In the genomic region with DNA sequence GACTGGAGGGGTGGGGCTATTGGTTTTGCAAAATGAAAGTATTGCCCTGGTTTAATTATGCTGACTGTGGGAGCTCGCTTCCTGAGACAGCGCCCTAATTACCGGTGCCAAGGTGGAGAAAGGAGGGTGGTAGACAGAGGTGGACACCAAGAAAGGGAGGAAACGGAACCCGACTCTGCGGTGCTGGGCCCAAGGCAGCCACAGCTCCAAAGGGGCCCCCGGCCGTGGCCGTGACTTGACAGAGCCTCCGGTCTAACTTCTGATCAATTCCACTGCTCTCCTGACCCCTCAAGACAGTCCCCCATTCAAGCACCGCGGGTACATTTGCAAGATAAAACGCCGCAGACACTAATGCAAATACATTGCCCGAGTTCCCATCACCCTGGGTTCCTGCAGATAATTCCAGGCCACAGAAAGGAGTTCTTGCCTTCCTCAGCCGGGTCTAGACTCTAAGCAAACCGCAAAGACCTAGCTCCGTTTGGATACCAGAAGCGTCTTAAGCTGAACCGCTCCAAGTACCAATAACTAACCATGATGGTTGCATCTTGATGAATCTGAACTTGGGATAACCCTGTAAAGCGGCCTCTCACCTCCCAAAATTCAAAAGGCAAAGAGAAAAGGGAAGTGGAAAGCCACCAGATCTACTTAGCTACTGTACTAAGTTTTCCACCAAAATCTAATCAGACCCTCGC, we compare ENCODE assay signal across 14 cellular contexts.
A peak's percentile ranks its signal among the peaks of the same experiment; 100 is the strongest.
DNase-seq lines count a peak whose midpoint lies in the region; FAIRE-seq and TF ChIP-seq lines count a peak whose summit lies in the region.
"Had no signal": no experiment of that assay in that cellular context is flagged by ENCODE, and none has a peak within 500 bp of the region (broad histone marks: within the 10 kb centered on the region; RNA-seq: fewer than 3 reads in every experiment).

No MANE protein-coding gene starts in this region.

- H3K4me3 ChIP-seq in HAP-1: peak overlapping the region; percentile 48
- H3K4me3 ChIP-seq in lower leg skin (ENCODE audit: low read depth, poor library complexity, severe bottlenecking): no peak overlapping the region
- H3K4me3 ChIP-seq: BLaER1, smooth muscle cell had no signal

- H3K9me3 ChIP-seq in HAP-1: no peaks in the 10 kb centered on the region

- WGBS in lower leg skin, 2 donors: 13 to 18% methylated on average over 22 of the region's 22 CpGs

- DNase-seq in Ammon's horn (ENCODE audit: low spot score) (peak; percentile 23), HAP-1 (ENCODE audit: low spot score in 2 of 2) (peak; percentile 83 to 89), astrocyte of the hippocampus (ENCODE audit: low read depth, low spot score) (peak; percentile 74), posterior vena cava (ENCODE audit: low spot score) (no peak), RCC 7860 (ENCODE audit: low spot score) (no peak), SIG-M5 (lab: John Stamatoyannopoulos, UW) (no peak), lower leg skin (ENCODE audit: low spot score in 2 of 2) (no peak)
- DNase-seq: activated T-cell treated with anti-CD3 and anti-CD28 coated beads for 4 hours, HCEC 1CT, PC-3 had no signal

- peaks cover 7% of the 10 kb centered on the region for H3K36me3 ChIP-seq in HAP-1 (replicated peaks)
- H3K36me3 ChIP-seq: BLaER1 had no signal

- TF ChIP-seq CTCF in lower leg skin (IDR thresholded peaks at IDR 0.05): no peak

- FAIRE-seq in RCC 7860 (lab: Jason Lieb, UNC): no peak
- FAIRE-seq: urothelium cell line had no signal

- H3K4me1 ChIP-seq in HAP-1: peaks cover 28% of the 10 kb centered on the region

- H3K27ac ChIP-seq in layer of hippocampus (ENCODE audit: low read depth, low read length): peak overlapping the region; percentile 97
- H3K27ac ChIP-seq: BLaER1 had no signal

- no peaks in the 10 kb centered on the region for H3K27me3 ChIP-seq in HAP-1 (ENCODE audit: low read depth)
- H3K27me3 ChIP-seq in layer of hippocampus (ENCODE audit: control insufficient read depth, insufficient read depth, low read length): peaks cover 5% of the 10 kb centered on the region

- no peak for TF ChIP-seq POLR2A in lower leg skin (IDR thresholded peaks at IDR 0.05)

- in situ Hi-C loops in HAP-1 (cut with MboI; ENCODE audit: low sequenced_read_pairs): loop anchor here (10.0 kb wide), 5 partner anchors 127 to 1257 kb away; partner anchors contain the start of genes CCNH and TMEM161B

- intact Hi-C loops in posterior vena cava (cut with DNase I) (loop anchor here in 1 of 2 donors (10.0 kb wide), 1 partner anchor 527 kb away; no protein-coding TSS in a partner anchor), lower leg skin (cut with DNase I; ENCODE audit: low total_unique reads) (no loop called here)

Comparison
In these comparisons a context has a peak if more than half of its experiments do, and no peak if none do; other contexts are left out.
1. DNase-seq: peak in Ammon's horn (single experiment), HAP-1 (2 of 2) and astrocyte of the hippocampus (single experiment); none in posterior vena cava (single experiment), RCC 7860 (single experiment), SIG-M5 (single experiment) and lower leg skin (0 of 2).